Comparison of ENCODE assay signal across 8 cellular contexts in the genomic region with DNA sequence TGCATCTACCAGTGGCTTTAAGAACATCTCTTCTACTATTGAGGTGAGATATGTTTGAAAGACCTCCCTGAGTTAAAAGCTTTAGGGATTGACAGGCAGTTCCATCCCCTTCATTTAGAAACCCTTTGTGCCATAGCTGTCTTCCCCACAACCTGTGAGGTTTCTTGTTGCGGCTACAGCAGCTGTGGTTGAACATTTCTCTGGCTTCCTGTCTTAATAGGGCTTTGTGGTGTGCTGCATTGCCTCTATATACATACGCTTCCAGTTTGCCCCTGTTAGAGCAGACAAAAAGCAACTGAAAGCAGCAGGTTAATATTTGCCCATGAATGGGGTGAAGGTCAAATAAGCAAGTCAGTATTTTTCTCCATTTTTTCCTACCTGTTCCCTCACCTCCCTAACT.
DNase-seq lines count a peak whose midpoint lies in the region; ATAC-seq lines count a peak whose summit lies in the region.

No MANE protein-coding gene starts in this region.

- intact Hi-C loops in posterior vena cava (cut with DNase I) = no loop called here

- DNase-seq in activated CD8-positive, alpha-beta memory T cell treated with anti-CD3 and anti-CD28 coated beads for 4 hours (ENCODE audit: low read depth in 2 of 2) = peak; percentile 7 to 20
- DNase-seq in stimulated activated CD4-positive, alpha-beta T cell treated with anti-CD3 and anti-CD28 coated beads, Interleukin-4, amount 100 ng/mL, for 4 hours = peak; percentile 7 to 35
- no peak for DNase-seq in NCI-H82 (lab: John Stamatoyannopoulos, UW)
- no peak for DNase-seq in NCI-H187 treated with DMSO at 0.1 percent for 48 hours (lab: John Stamatoyannopoulos, UW)
- no peak for DNase-seq in posterior vena cava (ENCODE audit: low spot score)
- no peak for DNase-seq in DMS153 (lab: John Stamatoyannopoulos, UW)

- ATAC-seq in GM19328 (IDR thresholded peaks at IDR 0.05; ENCODE audit: unreplicated experiment) = peak; percentile 94
- ATAC-seq in HG03159 (IDR thresholded peaks at IDR 0.05; ENCODE audit: unreplicated experiment) = peak; percentile 99

Comparison
In these comparisons a context has a peak if more than half of its experiments do, and no peak if none do; other contexts are left out.
1. DNase-seq: peak in activated CD8-positive, alpha-beta memory T cell treated with anti-CD3 and anti-CD28 coated beads for 4 hours (2 of 2) and stimulated activated CD4-positive, alpha-beta T cell treated with anti-CD3 and anti-CD28 coated beads, Interleukin-4, amount 100 ng/mL, for 4 hours (2 of 2); none in NCI-H82 (single experiment), NCI-H187 treated with DMSO at 0.1 percent for 48 hours (single experiment), posterior vena cava (single experiment) and DMS153 (single experiment).